13 cellular contexts compared by ENCODE assay signal in the genomic region with DNA sequence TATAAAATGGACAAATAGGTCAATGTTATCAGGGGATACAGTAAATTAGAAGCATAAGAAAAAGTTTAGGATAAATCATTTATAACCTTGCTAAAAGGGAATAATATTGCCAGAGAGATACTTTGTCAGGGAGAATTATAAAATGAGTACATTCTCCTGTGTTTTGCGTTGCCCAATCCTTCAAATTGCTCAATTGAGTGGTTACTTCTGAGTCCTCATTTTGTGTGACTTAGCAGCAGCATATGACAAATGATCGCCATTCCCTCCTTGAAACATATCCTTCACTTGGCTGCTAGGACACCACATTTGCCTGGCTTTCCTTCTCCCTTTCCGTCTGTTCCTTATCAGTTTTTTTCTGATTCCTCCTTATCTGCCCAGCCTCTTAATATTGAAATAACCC.
"Had no signal": no experiment of that assay in that cellular context is flagged by ENCODE, and none has a peak within 500 bp of the region (broad histone marks: within the 10 kb centered on the region; RNA-seq: fewer than 3 reads in every experiment).

No MANE protein-coding gene starts in this region.

- H3K27ac ChIP-seq: lower lobe of right lung, pancreas, upper lobe of right lung had no signal

- H3K36me3 ChIP-seq: lower lobe of right lung, pancreas, upper lobe of right lung had no signal

- DNase-seq: activated CD4-positive, alpha-beta T cell treated with anti-CD3 and anti-CD28 coated beads, Interleukin-2, amount 50 U/mL, for 1 hour; activated CD4-positive, CD25-positive, alpha-beta regulatory T cell; activated T-cell treated with anti-CD3 and anti-CD28 coated beads for 4 hours; immature natural killer cell; lower lobe of right lung; naive B cell; pancreas; stimulated activated CD4-positive, alpha-beta T cell treated with anti-CD3 and anti-CD28 coated beads, Interleukin-4, amount 100 ng/mL, for 1 hour; stimulated activated CD8-positive, alpha-beta memory T cell treated with anti-CD3 and anti-CD28 coated beads, Interleukin-4, amount 100 ng/mL, for 48 hours; stimulated activated naive CD8-positive, alpha-beta T cell treated with anti-CD3 and anti-CD28 coated beads, Interleukin-15, Interleukin-2, amounts not matched to agents 100 U/mL and 50 U/mL, for 24 hours; upper lobe of right lung had no signal

- H3K27me3 ChIP-seq: pancreas, upper lobe of right lung had no signal

- ATAC-seq: activated naive CD4-positive, alpha-beta T cell treated with anti-CD3 and anti-CD28 coated beads, Interleukin-2, amount 50 U/mL, for 72 hours; lower lobe of right lung; pancreas; stimulated activated naive CD8-positive, alpha-beta T cell treated with anti-CD3 and anti-CD28 coated beads, Interleukin-15, Interleukin-2, amounts not matched to agents 100 U/mL and 50 U/mL, for 24 hours; upper lobe of right lung had no signal

- FAIRE-seq: colon, pancreas had no signal

- H3K4me1 ChIP-seq: lower lobe of right lung, pancreas, upper lobe of right lung had no signal

- H3K9me3 ChIP-seq: pancreas, upper lobe of right lung had no signal

- H3K4me3 ChIP-seq: lower lobe of right lung, pancreas, upper lobe of right lung had no signal
